Comparison of ENCODE assay signal across 21 cellular contexts in the genomic region with DNA sequence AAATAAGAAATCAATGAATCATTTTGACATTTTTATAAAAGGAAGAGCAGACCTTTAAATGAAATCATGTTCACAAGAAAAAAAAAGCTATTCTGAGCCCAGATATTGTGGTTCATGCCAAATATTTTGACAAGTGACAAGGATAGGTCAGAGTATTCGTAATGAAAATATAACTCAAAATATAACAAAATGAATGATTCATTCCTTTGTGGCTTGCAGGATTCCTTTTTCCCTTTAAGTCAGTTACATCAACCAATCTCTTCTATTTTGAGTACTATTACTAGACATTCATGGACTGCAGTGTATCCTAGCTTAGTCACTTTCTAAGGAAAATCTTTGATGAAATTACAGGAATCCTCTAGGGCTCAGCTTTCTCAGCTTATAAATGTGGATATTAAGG.
A peak's percentile ranks its signal among the peaks of the same experiment; 100 is the strongest.
DNase-seq lines count a peak whose midpoint lies in the region; ATAC-seq and TF ChIP-seq lines count a peak whose summit lies in the region.
"Had no signal": no experiment of that assay in that cellular context is flagged by ENCODE, and none has a peak within 500 bp of the region (broad histone marks: within the 10 kb centered on the region; RNA-seq: fewer than 3 reads in every experiment).

No MANE protein-coding gene starts in this region.

- H3K27ac Mint-ChIP-seq in chondrocyte (ENCODE audit: unreplicated experiment), result peak overlapping the region; percentile 89
- no peak overlapping the region for H3K27ac Mint-ChIP-seq in activated T-helper 17 cell treated with anti-CD3 and anti-CD28 coated beads, Interleukin-2, amount 50 U/mL, for 72 hours
- H3K27ac Mint-ChIP-seq: activated CD4-positive, alpha-beta T cell treated with anti-CD3 and anti-CD28 coated beads, Interleukin-2, amount 10 ng/mL, durations not matched to agents 24 days and 14 days; activated naive CD4-positive, alpha-beta T cell treated with anti-CD3 and anti-CD28 coated beads, Interleukin-2, amount 50 U/mL, for 24 hours; B cell; endodermal cell; immature natural killer cell had no signal

- ATAC-seq in GM21825 (IDR thresholded peaks at IDR 0.05; ENCODE audit: unreplicated experiment) (no peak), HG03039 (IDR thresholded peaks at IDR 0.05; ENCODE audit: unreplicated experiment) (no peak)
- no peak for ATAC-seq in activated T-helper 17 cell treated with anti-CD3 and anti-CD28 coated beads, Interleukin-2, amount 50 U/mL, for 72 hours (replicated peaks)
- ATAC-seq: lower lobe of right lung had no signal

- DNase-seq in EH (ENCODE audit: low read depth) (peak; percentile 83), NCI-H226 (peak; percentile 61), chondrocyte (ENCODE audit: low spot score) (no peak), myocyte (ENCODE audit: low read depth) (peak; percentile 48)
- DNase-seq in activated naive CD4-positive, alpha-beta T cell treated with Interleukin-2 at 50 U/mL for 16 hours, result no peak
- DNase-seq: activated CD4-positive, alpha-beta T cell treated with anti-CD3 and anti-CD28 coated beads, Interleukin-2, amount 10 ng/mL, durations not matched to agents 24 days and 14 days; endodermal cell; GF-D8; glutamatergic neuron; immature natural killer cell; lower lobe of right lung; NCI-H2107; NCI-H69; posterior cingulate gyrus; small intestine had no signal

- H3K9me3 Mint-ChIP-seq in chondrocyte (ENCODE audit: low read depth), result no peaks in the 10 kb centered on the region
- no peaks in the 10 kb centered on the region for H3K9me3 Mint-ChIP-seq in activated T-helper 17 cell treated with anti-CD3 and anti-CD28 coated beads, Interleukin-2, amount 50 U/mL, for 72 hours
- H3K9me3 Mint-ChIP-seq: activated CD4-positive, alpha-beta T cell treated with anti-CD3 and anti-CD28 coated beads, Interleukin-2, amount 10 ng/mL, durations not matched to agents 24 days and 14 days; activated naive CD4-positive, alpha-beta T cell treated with anti-CD3 and anti-CD28 coated beads, Interleukin-2, amount 50 U/mL, for 24 hours; central memory CD8-positive, alpha-beta T cell; endodermal cell had no signal

- TF ChIP-seq CTCF in chondrocyte (IDR thresholded peaks at IDR 0.05), result no peak

- H3K27me3 Mint-ChIP-seq in chondrocyte (ENCODE audit: low read depth), result no peaks in the 10 kb centered on the region
- H3K27me3 Mint-ChIP-seq in activated T-helper 17 cell treated with anti-CD3 and anti-CD28 coated beads, Interleukin-2, amount 50 U/mL, for 72 hours, result no peaks in the 10 kb centered on the region
- H3K27me3 Mint-ChIP-seq: activated CD4-positive, alpha-beta T cell treated with anti-CD3 and anti-CD28 coated beads, Interleukin-2, amount 10 ng/mL, durations not matched to agents 24 days and 14 days; activated naive CD4-positive, alpha-beta T cell treated with anti-CD3 and anti-CD28 coated beads, Interleukin-2, amount 50 U/mL, for 24 hours; B cell; central memory CD8-positive, alpha-beta T cell had no signal

- H3K4me1 Mint-ChIP-seq in chondrocyte (ENCODE audit: low read depth), result peaks cover 30% of the 10 kb centered on the region
- no peaks in the 10 kb centered on the region for H3K4me1 Mint-ChIP-seq in activated T-helper 17 cell treated with anti-CD3 and anti-CD28 coated beads, Interleukin-2, amount 50 U/mL, for 72 hours
- H3K4me1 Mint-ChIP-seq: activated CD4-positive, alpha-beta T cell treated with anti-CD3 and anti-CD28 coated beads, Interleukin-2, amount 10 ng/mL, durations not matched to agents 24 days and 14 days; activated naive CD4-positive, alpha-beta T cell treated with anti-CD3 and anti-CD28 coated beads, Interleukin-2, amount 50 U/mL, for 24 hours; B cell; central memory CD8-positive, alpha-beta T cell; immature natural killer cell had no signal

- H3K36me3 Mint-ChIP-seq in chondrocyte (ENCODE audit: low read depth), result peaks cover 12% of the 10 kb centered on the region
- no peaks in the 10 kb centered on the region for H3K36me3 Mint-ChIP-seq in activated T-helper 17 cell treated with anti-CD3 and anti-CD28 coated beads, Interleukin-2, amount 50 U/mL, for 72 hours (ENCODE audit: low read depth)
- H3K36me3 Mint-ChIP-seq: activated naive CD4-positive, alpha-beta T cell treated with anti-CD3 and anti-CD28 coated beads, Interleukin-2, amount 50 U/mL, for 24 hours; immature natural killer cell had no signal

- H3K4me3 Mint-ChIP-seq in chondrocyte (ENCODE audit: unreplicated experiment), result no peak overlapping the region
- no peak overlapping the region for H3K4me3 Mint-ChIP-seq in activated T-helper 17 cell treated with anti-CD3 and anti-CD28 coated beads, Interleukin-2, amount 50 U/mL, for 72 hours
- H3K4me3 Mint-ChIP-seq: activated CD4-positive, alpha-beta T cell treated with anti-CD3 and anti-CD28 coated beads, Interleukin-2, amount 10 ng/mL, durations not matched to agents 24 days and 14 days; activated naive CD4-positive, alpha-beta T cell treated with anti-CD3 and anti-CD28 coated beads, Interleukin-2, amount 50 U/mL, for 24 hours; B cell; central memory CD8-positive, alpha-beta T cell; endodermal cell; immature natural killer cell had no signal

Comparison
In these comparisons a context has a peak if more than half of its experiments do, and no peak if none do; other contexts are left out.
1. DNase-seq: peak in EH (single experiment), NCI-H226 (single experiment) and myocyte (single experiment); none in chondrocyte (single experiment) and activated naive CD4-positive, alpha-beta T cell treated with Interleukin-2 at 50 U/mL for 16 hours (single experiment).